In genomic region chr2:71276311-71277158, GRCh38 we compare ENCODE assay signal across 1 cellular context.
A peak's percentile ranks its signal among the peaks of the same experiment; 100 is the strongest.
TF ChIP-seq lines count a peak whose summit lies in the region.

No MANE protein-coding gene starts in this region.

TF ChIP-seq in K562, 482 proteins besides CTCF, POLR2A, EP300 and RAD21 (continued from another document):
- TF ChIP-seq E2F6 (IDR thresholded peaks at IDR 0.05; ENCODE audit: borderline replicate concordance in 1 of 2, extremely low read depth in 1 of 2, insufficient read depth in 1 of 2, insufficient read length in 1 of 2, low read depth in 1 of 2, low read length in 1 of 2, poor library complexity in 1 of 2, severe bottlenecking in 1 of 2): peak; percentile 98 to 100
- peak; percentile 77; the same call in 1 of the 2 replicates for TF ChIP-seq RB1 (IDR thresholded peaks at IDR 0.05; ENCODE audit: low read depth)
- TF ChIP-seq E2F3 (CRISPR knock-in tag; IDR thresholded peaks at IDR 0.05): peak; percentile 83; the same call in 1 of the 2 replicates
- TF ChIP-seq NRF1 (conservative IDR thresholded peaks at IDR 0.05 in 1 of 2, IDR thresholded peaks at IDR 0.05 in 1 of 2): peak; percentile 71 to 76
- no peak for TF ChIP-seq NUFIP1 (IDR thresholded peaks at IDR 0.05; ENCODE audit: partially characterized antibody)
- TF ChIP-seq DPF2 (IDR thresholded peaks at IDR 0.05): no peak
- peak; percentile 85 for TF ChIP-seq NFYB (IDR thresholded peaks at IDR 0.05; ENCODE audit: extremely low read depth, insufficient read length)
- TF ChIP-seq E2F1 (CRISPR knock-in tag; IDR thresholded peaks at IDR 0.05): peak; percentile 70; the same call in 1 of the 2 replicates
- TF ChIP-seq MGA (IDR thresholded peaks at IDR 0.05): peak; percentile 88
- peak; percentile 96 for TF ChIP-seq L3MBTL2 (IDR thresholded peaks at IDR 0.05)
- TF ChIP-seq FOS (IDR thresholded peaks at IDR 0.05; ENCODE audit: extremely low read depth, insufficient read length): peak; percentile 24
- 0 out of 2 replicates have a peak, but pooled peaks have one; percentile 17 for TF ChIP-seq HNRNPL (IDR thresholded peaks at IDR 0.05; ENCODE audit: low read depth, low read length)
- peak; percentile 27; the same call in 1 of the 2 replicates for TF ChIP-seq EGR1 (conservative IDR thresholded peaks at IDR 0.05)
- 0 out of 2 replicates have a peak, but pooled peaks have one; percentile 24 for TF ChIP-seq CBX1 (IDR thresholded peaks at IDR 0.05; ENCODE audit: low read depth)
